23 cellular contexts compared by ENCODE assay signal in the genomic region with DNA sequence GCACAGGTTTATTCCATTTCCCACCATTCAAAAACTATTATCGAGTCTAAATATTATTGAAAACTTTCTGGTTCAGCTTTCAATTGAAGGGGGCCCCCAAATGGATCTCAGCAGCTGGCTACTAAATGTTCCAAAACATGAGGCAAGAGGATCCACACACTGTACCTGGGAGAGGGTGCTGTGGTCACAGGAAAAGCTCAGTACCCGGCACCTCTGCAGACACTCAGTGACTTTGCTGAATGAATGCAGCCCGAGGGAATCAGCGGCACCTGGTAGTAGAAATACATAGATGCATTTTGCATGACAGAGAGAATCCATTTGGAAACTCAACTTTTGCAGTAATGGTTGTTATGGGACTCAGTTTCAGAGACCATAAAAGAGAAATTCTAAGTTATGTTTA.
DNase-seq lines count a peak whose midpoint lies in the region; ATAC-seq and TF ChIP-seq lines count a peak whose summit lies in the region.
"Had no signal": no experiment of that assay in that cellular context is flagged by ENCODE, and none has a peak within 500 bp of the region (broad histone marks: within the 10 kb centered on the region; RNA-seq: fewer than 3 reads in every experiment).

No MANE protein-coding gene starts in this region.

- H3K27me3 ChIP-seq in MM.1S (replicated peaks; ENCODE audit: insufficient read depth, low read length) (no peaks in the 10 kb centered on the region), esophagus muscularis mucosa (no peaks in the 10 kb centered on the region), sigmoid colon (no peaks in the 10 kb centered on the region)
- H3K27me3 ChIP-seq: BE2C, BLaER1 had no signal

- no peaks in the 10 kb centered on the region for H3K9me2 ChIP-seq in MM.1S (replicated peaks; ENCODE audit: insufficient read depth, low read length)

- H2AFZ ChIP-seq in MM.1S (ENCODE audit: low read length): no peak overlapping the region

- H3K4me1 ChIP-seq in MM.1S (ENCODE audit: low read length) (peaks cover 24% of the 10 kb centered on the region), esophagus muscularis mucosa (peaks cover 0 to 47% (median 36%) of the 10 kb centered on the region in 4 donors), sigmoid colon (peaks cover 0 to 52% (median 13%) of the 10 kb centered on the region in 4 donors)
- H3K4me1 ChIP-seq: BE2C, BLaER1 had no signal

- peaks cover 86% of the 10 kb centered on the region for H3F3A ChIP-seq in MM.1S (ENCODE audit: insufficient read depth, low read length)

- H3K4me2 ChIP-seq in MM.1S (ENCODE audit: low read depth, low read length): peak overlapping the region; percentile 84
- H3K4me2 ChIP-seq: BLaER1 had no signal

- no peaks in the 10 kb centered on the region for H4K20me1 ChIP-seq in MM.1S (ENCODE audit: insufficient read depth, low read length)
- H4K20me1 ChIP-seq: BLaER1 had no signal

- H3K4me3 ChIP-seq in MM.1S (ENCODE audit: low read length): peak overlapping the region; percentile 78
- no peak overlapping the region for H3K4me3 ChIP-seq in esophagus muscularis mucosa
- H3K4me3 ChIP-seq in sigmoid colon: no peak overlapping the region
- H3K4me3 ChIP-seq: BLaER1, GM12878 had no signal

- TF ChIP-seq POLR2A in esophagus muscularis mucosa (IDR thresholded peaks at IDR 0.05; ENCODE audit: low read depth): no peak
- TF ChIP-seq POLR2A in sigmoid colon (IDR thresholded peaks at IDR 0.05): no peak

- WGBS in esophagus muscularis mucosa: 79% methylated on average over 4 of the region's 4 CpGs
- WGBS in sigmoid colon, 2 donors: 91 to 93% methylated on average over 4 of the region's 4 CpGs

- ATAC-seq in GM21528 (IDR thresholded peaks at IDR 0.05; ENCODE audit: low FRiP score, unreplicated experiment) (no peak), HG02798 (IDR thresholded peaks at IDR 0.05; ENCODE audit: poor library complexity, unreplicated experiment) (no peak)
- ATAC-seq: GM12878 had no signal

- peak overlapping the region; percentile 92 for H3K9ac ChIP-seq in MM.1S (ENCODE audit: low read length)
- H3K9ac ChIP-seq: BLaER1 had no signal

- TF ChIP-seq CTCF in MM.1S (IDR thresholded peaks at IDR 0.05; ENCODE audit: low read length) (no peak), esophagus muscularis mucosa (IDR thresholded peaks at IDR 0.05) (no peak), sigmoid colon (IDR thresholded peaks at IDR 0.05) (no peak)

- H3K79me2 ChIP-seq in MM.1S (ENCODE audit: low read length): peaks cover 97% of the 10 kb centered on the region

- H3K36me3 ChIP-seq in MM.1S (replicated peaks; ENCODE audit: insufficient read depth, low read length) (peaks cover 11% of the 10 kb centered on the region), esophagus muscularis mucosa (no peaks in the 10 kb centered on the region), sigmoid colon (no peaks in the 10 kb centered on the region)
- H3K36me3 ChIP-seq: BE2C, BLaER1 had no signal

- peak; percentile 73 for DNase-seq in MM.1S
- no peak for DNase-seq in esophagus muscularis mucosa (ENCODE audit: extremely low spot score)
- no peak for DNase-seq in sigmoid colon
- no peak for DNase-seq in cortex of kidney (lab: John Stamatoyannopoulos, UW)
- DNase-seq: 8988T; ACHN; BE2C; C1 segment of cervical spinal cord; CD4-positive, alpha-beta memory T cell; CD4-positive, CD25-positive, alpha-beta regulatory T cell; CD8-positive, alpha-beta memory T cell; COR-L47; DMS 273 treated with DMSO at 0.1 percent for 48 hours; DMS153; DMS53; DMS79; DND-41; EL; GDM1 had no signal

- H3K9me3 ChIP-seq in MM.1S (replicated peaks; ENCODE audit: insufficient read depth, low read length): no peaks in the 10 kb centered on the region
- peaks cover 0 to 10% (median 4%) of the 10 kb centered on the region in 4 donors for H3K9me3 ChIP-seq in esophagus muscularis mucosa
- H3K9me3 ChIP-seq in sigmoid colon: peaks cover 0 to 2% (median 0%) of the 10 kb centered on the region in 4 donors
- H3K9me3 ChIP-seq: BE2C had no signal

- H3K27ac ChIP-seq in MM.1S (ENCODE audit: low read length) (peak overlapping the region; percentile 77), esophagus muscularis mucosa (replicated peaks in 1 of 4) (peak overlapping the region; percentile 35 to 68 (median 62)), sigmoid colon (peak overlapping the region; percentile 7 to 74 (median 54))
- H3K27ac ChIP-seq: BLaER1 had no signal

- intact Hi-C loops in esophagus muscularis mucosa (cut with DNase I): loop anchor here (10.0 kb wide), 1 partner anchor 88 kb away; no protein-coding TSS in a partner anchor
- intact Hi-C loops in sigmoid colon (cut with DNase I): loop anchor here (5.0 kb wide), 1 partner anchor 91 kb away; no protein-coding TSS in a partner anchor

- TF ChIP-seq EP300 in esophagus muscularis mucosa (IDR thresholded peaks at IDR 0.05): no peak
- TF ChIP-seq EP300 in sigmoid colon (IDR thresholded peaks at IDR 0.05): no peak
